In the genomic region with DNA sequence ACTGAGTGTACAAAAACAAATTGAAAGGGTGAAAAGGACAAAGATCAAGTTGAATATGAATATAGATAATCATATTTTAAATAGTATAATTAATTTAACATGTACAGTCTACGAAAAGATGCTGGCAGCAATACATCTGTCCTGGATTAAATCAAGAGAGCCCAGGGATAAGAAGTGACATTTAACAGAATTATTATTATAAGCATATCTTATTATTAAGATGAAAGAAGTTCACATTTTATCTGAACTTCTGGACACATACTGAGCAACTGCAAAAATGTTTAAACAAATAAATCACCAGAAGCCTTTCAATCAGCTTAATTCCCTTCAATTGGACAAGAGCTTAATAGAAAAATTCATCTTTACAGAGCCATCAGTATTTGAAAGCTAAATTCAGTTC, we compare ENCODE assay signal across 35 cellular contexts. TPM values are rescaled to one million over a fixed set of nuclear protein-coding genes. Genes with fewer than 3 reads are reported as not detected.
"Had no signal": no experiment of that assay in that cellular context is flagged by ENCODE, and none has a peak within 500 bp of the region (broad histone marks: within the 10 kb centered on the region; RNA-seq: fewer than 3 reads in every experiment).

No MANE protein-coding gene starts in this region.

- DNase-seq: activated B cell treated with CpG ODN at 0.5 μM for 24 hours; activated CD4-positive, alpha-beta memory T cell treated with anti-CD3 and anti-CD28 coated beads, Interleukin-2, amount 10 ng/mL, durations not matched to agents 7 days and 5 days; activated CD4-positive, alpha-beta T cell treated with anti-CD3 and anti-CD28 coated beads for 1 hour; activated CD4-positive, alpha-beta T cell treated with anti-CD3 and anti-CD28 coated beads for 36 hours; activated CD4-positive, alpha-beta T cell treated with anti-CD3 and anti-CD28 coated beads for 48 hours; activated CD4-positive, alpha-beta T cell treated with anti-CD3 and anti-CD28 coated beads, Interleukin-2, amount 10 ng/mL, durations not matched to agents 7 days and 5 days; activated CD4-positive, alpha-beta T cell treated with anti-CD3 and anti-CD28 coated beads, Interleukin-2, amount 50 U/mL, for 48 hours; activated CD8-positive, alpha-beta memory T cell treated with anti-CD3 and anti-CD28 coated beads for 24 hours; activated CD8-positive, alpha-beta memory T cell treated with anti-CD3 and anti-CD28 coated beads, Interleukin-2, amount 10 ng/mL, durations not matched to agents 7 days and 5 days; activated CD8-positive, alpha-beta memory T cell treated with anti-CD3 and anti-CD28 coated beads, Interleukin-2, amount 50 U/mL, for 48 hours; activated CD8-positive, alpha-beta T cell treated with anti-CD3 and anti-CD28 coated beads, Interleukin-2, amount 10 ng/mL, durations not matched to agents 7 days and 5 days; activated effector memory CD4-positive, alpha-beta T cell treated with Interleukin-2 at 50 U/mL for 16 hours; activated gamma-delta T cell; activated naive CD4-positive, alpha-beta T cell treated with anti-CD3 and anti-CD28 coated beads, Interleukin-2, amount 10 ng/mL, durations not matched to agents 7 days and 5 days; activated naive CD4-positive, alpha-beta T cell treated with Interleukin-2 at 50 U/mL for 16 hours; activated naive CD8-positive, alpha-beta T cell treated with anti-CD3 and anti-CD28 coated beads, Interleukin-2, amount 10 ng/mL, durations not matched to agents 7 days and 5 days; activated naive CD8-positive, alpha-beta T cell treated with anti-CD3 and anti-CD28 coated beads, Interleukin-2, amount 50 U/mL, for 24 hours; activated T-cell treated with anti-CD3 and anti-CD28 coated beads, Interleukin-2, amount 50 U/mL, for 24 hours; activated T-cell treated with anti-CD3 and anti-CD28 coated beads, Interleukin-2, amount 50 U/mL, for 48 hours; amygdala; anterior cingulate cortex; body of pancreas; brain microvascular endothelial cell; central memory CD4-positive, alpha-beta T cell; T-helper 1 cell; T-helper 2 cell; T-helper 9 cell had no signal

- H3K4me1 Mint-ChIP-seq: activated B cell treated with CpG ODN at 0.5 μM for 24 hours; activated CD4-positive, alpha-beta memory T cell treated with anti-CD3 and anti-CD28 coated beads, Interleukin-2, amount 10 ng/mL, durations not matched to agents 7 days and 5 days; activated CD4-positive, alpha-beta T cell treated with anti-CD3 and anti-CD28 coated beads for 36 hours; activated CD4-positive, alpha-beta T cell treated with anti-CD3 and anti-CD28 coated beads, Interleukin-2, amount 10 ng/mL, durations not matched to agents 7 days and 5 days; activated CD8-positive, alpha-beta memory T cell treated with anti-CD3 and anti-CD28 coated beads, Interleukin-2, amount 10 ng/mL, durations not matched to agents 7 days and 5 days; activated naive CD4-positive, alpha-beta T cell treated with anti-CD3 and anti-CD28 coated beads, Interleukin-2, amount 10 ng/mL, durations not matched to agents 7 days and 5 days; activated naive CD4-positive, alpha-beta T cell treated with anti-CD3 and anti-CD28 coated beads, Interleukin-2, amount 50 U/mL, for 24 hours; activated naive CD8-positive, alpha-beta T cell treated with anti-CD3 and anti-CD28 coated beads, Interleukin-2, amount 10 ng/mL, durations not matched to agents 7 days and 5 days; activated naive CD8-positive, alpha-beta T cell treated with anti-CD3 and anti-CD28 coated beads, Interleukin-2, amount 50 U/mL, for 24 hours had no signal

- H3K9me3 Mint-ChIP-seq: activated B cell treated with CpG ODN at 0.5 μM for 24 hours; activated CD4-positive, alpha-beta memory T cell treated with anti-CD3 and anti-CD28 coated beads, Interleukin-2, amount 10 ng/mL, durations not matched to agents 7 days and 5 days; activated CD4-positive, alpha-beta T cell treated with anti-CD3 and anti-CD28 coated beads, Interleukin-2, amount 10 ng/mL, durations not matched to agents 7 days and 5 days; activated naive CD4-positive, alpha-beta T cell treated with anti-CD3 and anti-CD28 coated beads, Interleukin-2, amount 10 ng/mL, durations not matched to agents 7 days and 5 days; activated naive CD4-positive, alpha-beta T cell treated with anti-CD3 and anti-CD28 coated beads, Interleukin-2, amount 50 U/mL, for 24 hours; activated naive CD8-positive, alpha-beta T cell treated with anti-CD3 and anti-CD28 coated beads, Interleukin-2, amount 10 ng/mL, durations not matched to agents 7 days and 5 days; activated naive CD8-positive, alpha-beta T cell treated with anti-CD3 and anti-CD28 coated beads, Interleukin-2, amount 50 U/mL, for 24 hours; activated T-cell treated with anti-CD3 and anti-CD28 coated beads, Interleukin-2, amount 50 U/mL, for 24 hours; activated T-helper 2 cell treated with anti-CD3 and anti-CD28 coated beads, Interferon-gamma antibody, Interleukin-2, Interleukin-4, amounts not matched to agents 10 μg/mL and 5 μg/mL and 100 μg/mL, durations not matched to agents 14 hours and 24 hours and 36 hours; T-helper 1 cell treated with Interleukin-12 subunit alpha and Interleukin-12 subunit beta and Interleukin-4 antibody, amounts not matched to agents 30 μg/mL and 1 μg/mL, for 36 hours; T-helper 2 cell treated with Interferon-gamma antibody and Interleukin-4, amounts not matched to agents 5 μg/mL and 100 μg/mL, for 36 hours had no signal

- H3K4me3 Mint-ChIP-seq: activated B cell treated with CpG ODN at 0.5 μM for 24 hours; activated CD4-positive, alpha-beta memory T cell treated with anti-CD3 and anti-CD28 coated beads, Interleukin-2, amount 10 ng/mL, durations not matched to agents 7 days and 5 days; activated CD4-positive, alpha-beta T cell treated with anti-CD3 and anti-CD28 coated beads for 36 hours; activated CD4-positive, alpha-beta T cell treated with anti-CD3 and anti-CD28 coated beads, Interleukin-2, amount 10 ng/mL, durations not matched to agents 7 days and 5 days; activated CD8-positive, alpha-beta memory T cell treated with anti-CD3 and anti-CD28 coated beads, Interleukin-2, amount 10 ng/mL, durations not matched to agents 7 days and 5 days; activated CD8-positive, alpha-beta T cell treated with anti-CD3 and anti-CD28 coated beads, Interleukin-2, amount 10 ng/mL, durations not matched to agents 7 days and 5 days; activated naive CD4-positive, alpha-beta T cell treated with anti-CD3 and anti-CD28 coated beads, Interleukin-2, amount 10 ng/mL, durations not matched to agents 7 days and 5 days; activated naive CD4-positive, alpha-beta T cell treated with anti-CD3 and anti-CD28 coated beads, Interleukin-2, amount 50 U/mL, for 24 hours; activated naive CD8-positive, alpha-beta T cell; activated naive CD8-positive, alpha-beta T cell treated with anti-CD3 and anti-CD28 coated beads, Interleukin-2, amount 10 ng/mL, durations not matched to agents 7 days and 5 days; activated naive CD8-positive, alpha-beta T cell treated with anti-CD3 and anti-CD28 coated beads, Interleukin-2, amount 50 U/mL, for 24 hours; activated T-cell treated with anti-CD3 and anti-CD28 coated beads, Interleukin-2, amount 50 U/mL, for 24 hours; T-helper 1 cell treated with Interleukin-12 subunit alpha and Interleukin-12 subunit beta and Interleukin-4 antibody, amounts not matched to agents 30 μg/mL and 1 μg/mL, for 36 hours; T-helper 2 cell treated with Interferon-gamma antibody and Interleukin-4, amounts not matched to agents 5 μg/mL and 100 μg/mL, for 36 hours had no signal

- FAIRE-seq: TTC549 had no signal

- H3K36me3 Mint-ChIP-seq: activated CD8-positive, alpha-beta memory T cell treated with anti-CD3 and anti-CD28 coated beads, Interleukin-2, amount 10 ng/mL, durations not matched to agents 7 days and 5 days; activated naive CD4-positive, alpha-beta T cell treated with anti-CD3 and anti-CD28 coated beads, Interleukin-2, amount 10 ng/mL, durations not matched to agents 7 days and 5 days; activated naive CD4-positive, alpha-beta T cell treated with anti-CD3 and anti-CD28 coated beads, Interleukin-2, amount 50 U/mL, for 24 hours; activated naive CD8-positive, alpha-beta T cell; activated naive CD8-positive, alpha-beta T cell treated with anti-CD3 and anti-CD28 coated beads, Interleukin-2, amount 10 ng/mL, durations not matched to agents 7 days and 5 days had no signal

- H3K27me3 Mint-ChIP-seq: activated B cell treated with CpG ODN at 0.5 μM for 24 hours; activated CD4-positive, alpha-beta memory T cell treated with anti-CD3 and anti-CD28 coated beads, Interleukin-2, amount 10 ng/mL, durations not matched to agents 7 days and 5 days; activated CD4-positive, alpha-beta T cell treated with anti-CD3 and anti-CD28 coated beads for 36 hours; activated CD4-positive, alpha-beta T cell treated with anti-CD3 and anti-CD28 coated beads, Interleukin-2, amount 10 ng/mL, durations not matched to agents 7 days and 5 days; activated CD8-positive, alpha-beta memory T cell treated with anti-CD3 and anti-CD28 coated beads, Interleukin-2, amount 10 ng/mL, durations not matched to agents 7 days and 5 days; activated naive CD4-positive, alpha-beta T cell treated with anti-CD3 and anti-CD28 coated beads, Interleukin-2, amount 10 ng/mL, durations not matched to agents 7 days and 5 days; activated naive CD8-positive, alpha-beta T cell; activated naive CD8-positive, alpha-beta T cell treated with anti-CD3 and anti-CD28 coated beads, Interleukin-2, amount 10 ng/mL, durations not matched to agents 7 days and 5 days; activated naive CD8-positive, alpha-beta T cell treated with anti-CD3 and anti-CD28 coated beads, Interleukin-2, amount 50 U/mL, for 24 hours had no signal

- H3K27ac Mint-ChIP-seq: activated B cell treated with CpG ODN at 0.5 μM for 24 hours; activated CD4-positive, alpha-beta memory T cell treated with anti-CD3 and anti-CD28 coated beads, Interleukin-2, amount 10 ng/mL, durations not matched to agents 7 days and 5 days; activated CD4-positive, alpha-beta T cell treated with anti-CD3 and anti-CD28 coated beads for 36 hours; activated CD4-positive, alpha-beta T cell treated with anti-CD3 and anti-CD28 coated beads, Interleukin-2, amount 10 ng/mL, durations not matched to agents 7 days and 5 days; activated CD8-positive, alpha-beta memory T cell treated with anti-CD3 and anti-CD28 coated beads, Interleukin-2, amount 10 ng/mL, durations not matched to agents 7 days and 5 days; activated CD8-positive, alpha-beta T cell treated with anti-CD3 and anti-CD28 coated beads, Interleukin-2, amount 10 ng/mL, durations not matched to agents 7 days and 5 days; activated naive CD4-positive, alpha-beta T cell treated with anti-CD3 and anti-CD28 coated beads, Interleukin-2, amount 10 ng/mL, durations not matched to agents 7 days and 5 days; activated naive CD4-positive, alpha-beta T cell treated with anti-CD3 and anti-CD28 coated beads, Interleukin-2, amount 50 U/mL, for 24 hours; activated naive CD8-positive, alpha-beta T cell; activated naive CD8-positive, alpha-beta T cell treated with anti-CD3 and anti-CD28 coated beads, Interleukin-2, amount 10 ng/mL, durations not matched to agents 7 days and 5 days; activated naive CD8-positive, alpha-beta T cell treated with anti-CD3 and anti-CD28 coated beads, Interleukin-2, amount 50 U/mL, for 24 hours; activated T-cell treated with anti-CD3 and anti-CD28 coated beads, Interleukin-2, amount 50 U/mL, for 24 hours; activated T-helper 2 cell treated with anti-CD3 and anti-CD28 coated beads, Interferon-gamma antibody, Interleukin-2, Interleukin-4, amounts not matched to agents 10 μg/mL and 5 μg/mL and 100 μg/mL, durations not matched to agents 14 hours and 24 hours and 36 hours; T-helper 1 cell treated with Interleukin-12 subunit alpha and Interleukin-12 subunit beta and Interleukin-4 antibody, amounts not matched to agents 30 μg/mL and 1 μg/mL, for 36 hours; T-helper 2 cell treated with Interferon-gamma antibody and Interleukin-4, amounts not matched to agents 5 μg/mL and 100 μg/mL, for 36 hours had no signal

- ATAC-seq: activated CD4-positive, alpha-beta T cell treated with anti-CD3 and anti-CD28 coated beads for 36 hours; activated CD8-positive, alpha-beta memory T cell treated with anti-CD3 and anti-CD28 coated beads, Interleukin-2, amount 10 ng/mL, durations not matched to agents 7 days and 5 days; activated CD8-positive, alpha-beta T cell treated with anti-CD3 and anti-CD28 coated beads, Interleukin-2, amount 10 ng/mL, durations not matched to agents 7 days and 5 days; activated naive CD8-positive, alpha-beta T cell treated with anti-CD3 and anti-CD28 coated beads, Interleukin-2, amount 50 U/mL, for 24 hours; body of pancreas had no signal

RNA-seq across cellular contexts. Expression of a gene that starts 50.4 kb away (rescaled TPM):
- total RNA-seq: activated B cell treated with CpG ODN at 0.5 μM for 24 hours; activated CD4-positive, alpha-beta memory T cell treated with anti-CD3 and anti-CD28 coated beads, Interleukin-2, amount 10 ng/mL, durations not matched to agents 7 days and 5 days; activated CD4-positive, alpha-beta T cell treated with anti-CD3 and anti-CD28 coated beads for 36 hours; activated CD4-positive, alpha-beta T cell treated with anti-CD3 and anti-CD28 coated beads, Interleukin-2, amount 10 ng/mL, durations not matched to agents 7 days and 5 days; activated CD8-positive, alpha-beta memory T cell treated with anti-CD3 and anti-CD28 coated beads, Interleukin-2, amount 10 ng/mL, durations not matched to agents 7 days and 5 days; activated CD8-positive, alpha-beta T cell treated with anti-CD3 and anti-CD28 coated beads, Interleukin-2, amount 10 ng/mL, durations not matched to agents 7 days and 5 days; activated naive CD8-positive, alpha-beta T cell treated with anti-CD3 and anti-CD28 coated beads, Interleukin-2, amount 10 ng/mL, durations not matched to agents 7 days and 5 days; activated T-helper 2 cell treated with anti-CD3 and anti-CD28 coated beads, Interferon-gamma antibody, Interleukin-2, Interleukin-4, amounts not matched to agents 10 μg/mL and 5 μg/mL and 100 μg/mL, durations not matched to agents 14 hours and 24 hours and 36 hours; ascending aorta; body of pancreas; cerebellum had no signal
